25 cellular contexts compared by ENCODE assay signal in genomic region chr10:3148041-3148440, GRCh38. TPM values are rescaled to one million over a fixed set of nuclear protein-coding genes. Genes with fewer than 3 reads are reported as not detected.
A peak's percentile ranks its signal among the peaks of the same experiment; 100 is the strongest.
DNase-seq lines count a peak whose midpoint lies in the region; FAIRE-seq and TF ChIP-seq lines count a peak whose summit lies in the region.
"Had no signal": no experiment of that assay in that cellular context is flagged by ENCODE, and none has a peak within 500 bp of the region (broad histone marks: within the 10 kb centered on the region; RNA-seq: fewer than 3 reads in every experiment).

No MANE protein-coding gene starts in this region.

- intact Hi-C loops in kidney (cut with DNase I), result no loop called here

- peak; percentile 55 for DNase-seq in activated effector memory CD4-positive, alpha-beta T cell treated with anti-CD3 and anti-CD28 coated beads, Interleukin-2, amount 50 U/mL, for 16 hours
- no peak for DNase-seq in activated effector memory CD4-positive, alpha-beta T cell treated with Interleukin-2 at 50 U/mL for 16 hours
- peak; percentile 19 for DNase-seq in kidney
- DNase-seq in NCI-H446 (lab: John Stamatoyannopoulos, UW), result no peak
- DNase-seq in stimulated activated CD4-positive, alpha-beta T cell treated with anti-CD3 and anti-CD28 coated beads, Interleukin-4, amount 100 ng/mL, for 1 hour, result no peak
- DNase-seq: 8988T; ACHN; BE2C; C1 segment of cervical spinal cord; CD4-positive, alpha-beta memory T cell; CD4-positive, CD25-positive, alpha-beta regulatory T cell; CD8-positive, alpha-beta memory T cell; COR-L47; DMS 273 treated with DMSO at 0.1 percent for 48 hours; DMS153; DMS53; DMS79; DND-41; EL; GDM1 had no signal

- H3K4me1 ChIP-seq in kidney (ENCODE audit: control insufficient read depth in 1 of 2, insufficient read depth in 1 of 2, low read depth in 1 of 2, low read length in 2 of 2), result no peaks in the 10 kb centered on the region
- H3K4me1 ChIP-seq: BE2C, BLaER1 had no signal

- H3K9ac ChIP-seq in kidney (ENCODE audit: low read length in 2 of 2), result no peak overlapping the region
- H3K9ac ChIP-seq: BLaER1 had no signal

- H3K4me3 ChIP-seq in kidney (ENCODE audit: low read length in 2 of 2), result no peak overlapping the region
- H3K4me3 ChIP-seq: BLaER1, GM12878 had no signal

- no peaks in the 10 kb centered on the region for H3K9me3 ChIP-seq in kidney (ENCODE audit: control insufficient read depth in 1 of 2, low read length in 2 of 2)
- H3K9me3 ChIP-seq: BE2C, BLaER1 had no signal

- no peak for TF ChIP-seq CTCF in kidney (IDR thresholded peaks at IDR 0.05; ENCODE audit: borderline replicate concordance, extremely low read depth, insufficient read depth)

- peaks cover 59 to 61% of the 10 kb centered on the region in 2 donors for H3K36me3 ChIP-seq in kidney (ENCODE audit: control insufficient read depth in 1 of 2, insufficient read depth in 2 of 2, low read length in 2 of 2)

- H3K27ac ChIP-seq in kidney (ENCODE audit: low read depth in 2 of 2, low read length in 2 of 2), result no peak overlapping the region
- H3K27ac ChIP-seq: BLaER1 had no signal

- FAIRE-seq in kidney (lab: Jason Lieb, UNC), result no peak
- FAIRE-seq: A204.1, GM12878, GM12892, GM18507 had no signal

RNA-seq across cellular contexts. Expression of gene PITRM1, which starts 24.5 kb away (rescaled TPM):
- total RNA-seq in kidney, result 60.7 TPM
- polyA plus RNA-seq in kidney (ENCODE audit: insufficient read depth, low read depth, low replicate concordance), result 28.8 TPM

Comparison
In these comparisons a context has a peak if more than half of its experiments do, and no peak if none do; other contexts are left out.
1. DNase-seq: peak in activated effector memory CD4-positive, alpha-beta T cell treated with anti-CD3 and anti-CD28 coated beads, Interleukin-2, amount 50 U/mL, for 16 hours (single experiment) and kidney (single experiment); none in activated effector memory CD4-positive, alpha-beta T cell treated with Interleukin-2 at 50 U/mL for 16 hours (single experiment), NCI-H446 (0 of 2) and stimulated activated CD4-positive, alpha-beta T cell treated with anti-CD3 and anti-CD28 coated beads, Interleukin-4, amount 100 ng/mL, for 1 hour (single experiment).